Comparison of ENCODE assay signal across 22 cellular contexts in genomic region chr2:124092685-124093084, GRCh38.
DNase-seq lines count a peak whose midpoint lies in the region; ATAC-seq, FAIRE-seq and TF ChIP-seq lines count a peak whose summit lies in the region.
"Had no signal": no experiment of that assay in that cellular context is flagged by ENCODE, and none has a peak within 500 bp of the region (broad histone marks: within the 10 kb centered on the region; RNA-seq: fewer than 3 reads in every experiment).

No MANE protein-coding gene starts in this region.

- no peak for DNase-seq in K562 (ENCODE audit: extremely low read depth in 1 of 4, low spot score in 3 of 4)
- peak; percentile 68 for DNase-seq in small intestine
- no peak for DNase-seq in HuH-7.5 (ENCODE audit: low spot score)
- DNase-seq: AML-193; CD4-positive, alpha-beta T cell; CD8-positive, alpha-beta memory T cell; COR-L47; DMS 273 treated with DMSO at 0.1 percent for 48 hours; DMS153; DMS53; DMS79; DND-41; EL; GDM1 had no signal

- TF ChIP-seq CTCF in 22Rv1 (IDR thresholded peaks at IDR 0.05), result no peak
- no peak for TF ChIP-seq CTCF in K562 (IDR thresholded peaks at IDR 0.05 in 2 of 3, conservative IDR thresholded peaks at IDR 0.05 in 1 of 3; ENCODE audit: insufficient read depth in 2 of 3, low read depth in 1 of 3, low read length in 3 of 3)

- CTCF ChIA-PET in K562 (lab: Yijun Ruan, JAX; ENCODE audit: low intra/inter-chr PET ratio), result no interaction called here

- TF ChIP-seq EP300 in K562 (IDR thresholded peaks at IDR 0.05; ENCODE audit: low read length), result no peak

- H3K79me2 ChIP-seq in K562 (ENCODE audit: control insufficient read depth, insufficient read depth, low read length), result no peaks in the 10 kb centered on the region

- no peak for TF ChIP-seq POLR2A in K562 (conservative IDR thresholded peaks at IDR 0.05)

- H2AFZ ChIP-seq in K562 (ENCODE audit: low read depth, low read length), result no peak overlapping the region

- H3K27ac ChIP-seq in 22Rv1 (peak overlapping the region; percentile 12; the same call in 1 of the 2 replicates), K562 (ENCODE audit: extremely low read depth, low read depth, low read length) (no peak overlapping the region), small intestine (ENCODE audit: low read depth in 1 of 2, low read length in 1 of 2) (peak overlapping the region; percentile 24 to 44)
- H3K27ac ChIP-seq: A549; BLaER1 treated with 17β-estradiol and CSF1 and Interleukin-3, amounts not matched to agents 10 nM and 100 nM; C4-2B had no signal

- WGBS in K562 (ENCODE audit: insufficient coverage, low coverage, missing lambda C conversion rate), result 0% methylated on average over 2 of the region's 2 CpGs
- 17 to 50% (median 23%) methylated on average over 2 of the region's 2 CpGs for WGBS in small intestine, 3 donors

- intact Hi-C loops in K562 (cut with micrococcal nuclease), result no loop called here

- BruUV-seq in K562 (replicated peaks; lab: Mats Ljungman, UMichigan), result no TSS peak

- no peak for FAIRE-seq in K562 (lab: Jason Lieb, UNC)
- no peak for FAIRE-seq in small intestine (lab: Jason Lieb, UNC)
- FAIRE-seq: A549, GM12878, GM12892, GM18507 had no signal

- no peak overlapping the region for H3K4me3 ChIP-seq in K562
- H3K4me3 ChIP-seq in small intestine (ENCODE audit: low read depth in 1 of 2, low read length in 2 of 2), result no peak overlapping the region
- H3K4me3 ChIP-seq: A549; BLaER1 treated with 17β-estradiol and CSF1 and Interleukin-3, amounts not matched to agents 10 nM and 100 nM; GM12878 had no signal

- in situ Hi-C loops in K562 (cut with MboI), result no loop called here

- H3K4me2 ChIP-seq in K562 (ENCODE audit: insufficient read depth, low read length), result no peak overlapping the region
- H3K4me2 ChIP-seq: A549; BLaER1 treated with 17β-estradiol and CSF1 and Interleukin-3, amounts not matched to agents 10 nM and 100 nM had no signal

- no peaks in the 10 kb centered on the region for H4K20me1 ChIP-seq in K562 (replicated peaks; ENCODE audit: control insufficient read depth, insufficient read depth, low read length)
- H4K20me1 ChIP-seq: BLaER1 treated with 17β-estradiol and CSF1 and Interleukin-3, amounts not matched to agents 10 nM and 100 nM had no signal

- no peak for TF ChIP-seq RAD21 in K562 (CRISPR knock-in tag; conservative IDR thresholded peaks at IDR 0.05 in 1 of 2, IDR thresholded peaks at IDR 0.05 in 1 of 2)

- POLR2A ChIA-PET in K562 (lab: Yijun Ruan, JAX), result no interaction called here

- no peak for ATAC-seq in K562
- no peak for ATAC-seq in HG03442 (IDR thresholded peaks at IDR 0.05; ENCODE audit: unreplicated experiment)
- ATAC-seq: A549, GM12878 had no signal

- H3K9me3 ChIP-seq in K562 (replicated peaks; ENCODE audit: control insufficient read depth, insufficient read depth, low read depth, low read length) (no peaks in the 10 kb centered on the region; the same call in 1 of the 2 replicates), small intestine (ENCODE audit: control insufficient read depth, low read depth) (no peaks in the 10 kb centered on the region)
- H3K9me3 ChIP-seq: BLaER1 treated with 17β-estradiol and CSF1 and Interleukin-3, amounts not matched to agents 10 nM and 100 nM had no signal

- no peaks in the 10 kb centered on the region for H3K27me3 ChIP-seq in K562 (ENCODE audit: control insufficient read depth in 2 of 2, insufficient read depth in 2 of 2, low read length in 2 of 2)
- no peaks in the 10 kb centered on the region for H3K27me3 ChIP-seq in small intestine (ENCODE audit: control insufficient read depth in 2 of 2, insufficient read depth in 2 of 2, low read length in 2 of 2)
- H3K27me3 ChIP-seq: BLaER1 treated with 17β-estradiol and CSF1 and Interleukin-3, amounts not matched to agents 10 nM and 100 nM had no signal

- no peaks in the 10 kb centered on the region for H3K36me3 ChIP-seq in K562 (ENCODE audit: control insufficient read depth, insufficient read depth, low read length)
- H3K36me3 ChIP-seq in small intestine (ENCODE audit: control insufficient read depth in 2 of 2, insufficient read depth in 2 of 2, low read length in 2 of 2), result no peaks in the 10 kb centered on the region
- H3K36me3 ChIP-seq: BLaER1 treated with 17β-estradiol and CSF1 and Interleukin-3, amounts not matched to agents 10 nM and 100 nM had no signal

- no peaks in the 10 kb centered on the region for H3K4me1 ChIP-seq in K562 (replicated peaks in 1 of 2; ENCODE audit: control insufficient read depth in 2 of 2, insufficient read depth in 2 of 2, low read length in 2 of 2)
- H3K4me1 ChIP-seq in small intestine (ENCODE audit: control insufficient read depth in 2 of 2, insufficient read depth in 1 of 2, low read depth in 1 of 2, low read length in 1 of 2), result peaks cover 3 to 5% of the 10 kb centered on the region in 2 donors
- H3K4me1 ChIP-seq: A549; BLaER1 treated with 17β-estradiol and CSF1 and Interleukin-3, amounts not matched to agents 10 nM and 100 nM had no signal

- no peak overlapping the region for H3K9ac ChIP-seq in K562 (ENCODE audit: insufficient read depth in 1 of 2, low read depth in 2 of 2, low read length in 2 of 2)
- H3K9ac ChIP-seq: BLaER1 treated with 17β-estradiol and CSF1 and Interleukin-3, amounts not matched to agents 10 nM and 100 nM had no signal

- H3K9me1 ChIP-seq in K562 (ENCODE audit: control insufficient read depth, insufficient read depth, low read length), result no peaks in the 10 kb centered on the region

TF ChIP-seq in K562, 482 proteins besides CTCF, POLR2A, EP300 and RAD21:
- no peak for TF ChIP-seq PHF8 (IDR thresholded peaks at IDR 0.05; ENCODE audit: borderline replicate concordance, low read length)
- TF ChIP-seq MAX (CRISPR knock-in tag; IDR thresholded peaks at IDR 0.05), result no peak
- TF ChIP-seq SRSF9 (IDR thresholded peaks at IDR 0.05; ENCODE audit: borderline replicate concordance, low read depth, low read length), result no peak
- TF ChIP-seq, protein P1, sequence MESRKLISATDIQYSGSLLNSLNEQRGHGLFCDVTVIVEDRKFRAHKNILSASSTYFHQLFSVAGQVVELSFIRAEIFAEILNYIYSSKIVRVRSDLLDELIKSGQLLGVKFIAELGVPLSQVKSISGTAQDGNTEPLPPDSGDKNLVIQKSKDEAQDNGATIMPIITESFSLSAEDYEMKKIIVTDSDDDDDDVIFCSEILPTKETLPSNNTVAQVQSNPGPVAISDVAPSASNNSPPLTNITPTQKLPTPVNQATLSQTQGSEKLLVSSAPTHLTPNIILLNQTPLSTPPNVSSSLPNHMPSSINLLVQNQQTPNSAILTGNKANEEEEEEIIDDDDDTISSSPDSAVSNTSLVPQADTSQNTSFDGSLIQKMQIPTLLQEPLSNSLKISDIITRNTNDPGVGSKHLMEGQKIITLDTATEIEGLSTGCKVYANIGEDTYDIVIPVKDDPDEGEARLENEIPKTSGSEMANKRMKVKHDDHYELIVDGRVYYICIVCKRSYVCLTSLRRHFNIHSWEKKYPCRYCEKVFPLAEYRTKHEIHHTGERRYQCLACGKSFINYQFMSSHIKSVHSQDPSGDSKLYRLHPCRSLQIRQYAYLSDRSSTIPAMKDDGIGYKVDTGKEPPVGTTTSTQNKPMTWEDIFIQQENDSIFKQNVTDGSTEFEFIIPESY (CRISPR knock-in tag; IDR thresholded peaks at IDR 0.05), result no peak
- TF ChIP-seq ZNF780A (CRISPR knock-in tag; IDR thresholded peaks at IDR 0.05), result no peak
- no peak for TF ChIP-seq POLR2B (IDR thresholded peaks at IDR 0.05; ENCODE audit: low read depth, partially characterized antibody)
- TF ChIP-seq TFE3 (CRISPR knock-in tag; IDR thresholded peaks at IDR 0.05), result peak; percentile 63
